1 cellular context compared by ENCODE assay signal in genomic region chr6:83976871-83977270, GRCh38.
A peak's percentile ranks its signal among the peaks of the same experiment; 100 is the strongest.
TF ChIP-seq lines count a peak whose summit lies in the region.

No MANE protein-coding gene starts in this region.

TF ChIP-seq in K562, 482 proteins besides CTCF, POLR2A, EP300 and RAD21 (continued from another document and continues in another):
- TF ChIP-seq ZBTB40 (IDR thresholded peaks at IDR 0.05) (0 out of 2 replicates have a peak, but pooled peaks have one; percentile 30), ZBTB40 (CRISPR knock-in tag; IDR thresholded peaks at IDR 0.05) (no peak), ATF1 (CRISPR knock-in tag; IDR thresholded peaks at IDR 0.05) (no peak), ATF1 (tag; IDR thresholded peaks at IDR 0.05) (peak; percentile 40), EZH2 (IDR thresholded peaks at IDR 0.05; ENCODE audit: borderline replicate concordance, low read depth, low read length) (no peak), RBM17 (IDR thresholded peaks at IDR 0.05; ENCODE audit: borderline replicate concordance, low read depth, low read length) (no peak), ARNT (IDR thresholded peaks at IDR 0.05) (peak in 1 of 2 experiments; percentile 64; a peak in 2 of 4 replicates), NEUROD1 (IDR thresholded peaks at IDR 0.05; ENCODE audit: borderline replicate concordance, low read depth, low read length, partially characterized antibody) (no peak), MITF (IDR thresholded peaks at IDR 0.05) (no peak), POLR2AphosphoS2 (IDR thresholded peaks at IDR 0.05; ENCODE audit: low read length) (no peak), MCM5 (IDR thresholded peaks at IDR 0.05; ENCODE audit: low read depth) (no peak), MTF1 (CRISPR knock-in tag; IDR thresholded peaks at IDR 0.05; ENCODE audit: borderline replicate concordance) (no peak), SNIP1 (IDR thresholded peaks at IDR 0.05; ENCODE audit: low read depth) (no peak), C11orf30 (IDR thresholded peaks at IDR 0.05; ENCODE audit: low read depth) (peak; percentile 51; the same call in 1 of the 2 replicates), ATF3 (IDR thresholded peaks at IDR 0.05) (peak; percentile 78), ATF3 (CRISPR knock-in tag; conservative IDR thresholded peaks at IDR 0.05) (no peak), LEF1 (IDR thresholded peaks at IDR 0.05) (0 out of 2 replicates have a peak, but pooled peaks have one; percentile 28), MED1 (CRISPR knock-in tag; IDR thresholded peaks at IDR 0.05; ENCODE audit: borderline replicate concordance) (no peak), L3MBTL2 (IDR thresholded peaks at IDR 0.05) (peak; percentile 76), HOMEZ (CRISPR knock-in tag; IDR thresholded peaks at IDR 0.05) (no peak), ASH1L (IDR thresholded peaks at IDR 0.05; ENCODE audit: borderline replicate concordance, low read depth, partially characterized antibody) (no peak), PHB2 (IDR thresholded peaks at IDR 0.05; ENCODE audit: low read depth) (no peak), AFF4 (CRISPR knock-in tag; IDR thresholded peaks at IDR 0.05) (no peak), TBP (optimal IDR thresholded peaks at IDR 0.05; ENCODE audit: low read depth, low read length) (no peak), E2F6 (IDR thresholded peaks at IDR 0.05; ENCODE audit: borderline replicate concordance in 1 of 2, extremely low read depth in 1 of 2, insufficient read depth in 1 of 2, insufficient read length in 1 of 2, low read depth in 1 of 2, low read length in 1 of 2, poor library complexity in 1 of 2, severe bottlenecking in 1 of 2) (peak in 1 of 2 experiments; percentile 72), ADNP (tag; IDR thresholded peaks at IDR 0.05) (no peak), ZNF431 (CRISPR knock-in tag; IDR thresholded peaks at IDR 0.05) (no peak), SNRNP70 (optimal IDR thresholded peaks at IDR 0.05; ENCODE audit: low read depth, low read length) (no peak), ELK1 (CRISPR knock-in tag; IDR thresholded peaks at IDR 0.05) (no peak), SIX5 (IDR thresholded peaks at IDR 0.05; ENCODE audit: borderline replicate concordance in 1 of 2, insufficient read depth in 1 of 2, low read depth in 1 of 2, low read length in 2 of 2) (no peak), ZNF668 (CRISPR knock-in tag; IDR thresholded peaks at IDR 0.05) (no peak), ZNF77 (CRISPR knock-in tag; IDR thresholded peaks at IDR 0.05) (no peak), ZNF445 (CRISPR knock-in tag; IDR thresholded peaks at IDR 0.05; ENCODE audit: low read depth) (no peak), CEBPG (CRISPR knock-in tag; IDR thresholded peaks at IDR 0.05) (no peak), CEBPG (tag; conservative IDR thresholded peaks at IDR 0.05 in 1 of 2, IDR thresholded peaks at IDR 0.05 in 1 of 2) (no peak), TRIM25 (IDR thresholded peaks at IDR 0.05; ENCODE audit: borderline replicate concordance) (no peak), GMEB1 (CRISPR knock-in tag; IDR thresholded peaks at IDR 0.05) (no peak), SMARCA4 (IDR thresholded peaks at IDR 0.05) (peak; percentile 68), CC2D1A (IDR thresholded peaks at IDR 0.05) (peak; percentile 93)
